In genomic region chr4:39522068-39522467, GRCh38 we compare ENCODE assay signal across 21 cellular contexts. TPM values are rescaled to one million over a fixed set of nuclear protein-coding genes. Genes with fewer than 3 reads are reported as not detected.
DNase-seq lines count a peak whose midpoint lies in the region; ATAC-seq and TF ChIP-seq lines count a peak whose summit lies in the region.
"Had no signal": no experiment of that assay in that cellular context is flagged by ENCODE, and none has a peak within 500 bp of the region (broad histone marks: within the 10 kb centered on the region; RNA-seq: fewer than 3 reads in every experiment).

No MANE protein-coding gene starts in this region.

- peak overlapping the region; percentile 80 for H3K27ac ChIP-seq in Panc1 (ENCODE audit: low read length)
- H3K27ac ChIP-seq in endodermal cell (ENCODE audit: low read depth, low read length): no peak overlapping the region
- H3K27ac ChIP-seq in neural cell (ENCODE audit: low read length): no peak overlapping the region
- H3K27ac ChIP-seq: foreskin keratinocyte, left lung had no signal

- no peak overlapping the region for H3K4me3 Mint-ChIP-seq in endodermal cell
- H3K4me3 Mint-ChIP-seq: activated B cell treated with CpG ODN at 0.5 μM for 24 hours; GM23338; natural killer cell treated with Interleukin-12 subunit alpha and Interleukin-12 subunit beta and Interleukin-15 and Interleukin-18, amount 100 ng/mL, for 72 hours had no signal

- BruUV-seq in Panc1 (replicated peaks; lab: Mats Ljungman, UMichigan): no TSS peak

- peaks cover 22% of the 10 kb centered on the region for H3K4me1 ChIP-seq in Panc1 (ENCODE audit: control insufficient read depth, insufficient read depth, low read length)
- H3K4me1 ChIP-seq in endodermal cell (ENCODE audit: control insufficient read depth, insufficient read depth, low read length): no peaks in the 10 kb centered on the region

- H3K9ac ChIP-seq in endodermal cell (ENCODE audit: extremely low read depth, low read length, poor library complexity, severe bottlenecking) (no peak overlapping the region), neural cell (ENCODE audit: low read length) (no peak overlapping the region)

- intact Hi-C loops in Panc1 (cut with micrococcal nuclease; ENCODE audit: unreplicated experiment): no loop called here

- DNase-seq in Panc1 (ENCODE audit: low read depth, low spot score) (no peak), endodermal cell (no peak), HK-2 (ENCODE audit: unreplicated experiment) (no peak), iPS-NIHi11 (ENCODE audit: low spot score) (no peak)
- DNase-seq: activated B cell treated with CpG ODN at 0.5 μM for 24 hours; activated CD4-positive, alpha-beta T cell treated with anti-CD3 and anti-CD28 coated beads, Interleukin-2, amount 50 U/mL, for 4 hours; activated CD8-positive, alpha-beta memory T cell treated with anti-CD3 and anti-CD28 coated beads, Interleukin-2, amount 50 U/mL, for 4 hours; cortex of kidney; foreskin keratinocyte; left lung; MG63; NCI-H146; NCI-H2171 treated with DMSO at 0.1 percent for 48 hours; NCI-H524 treated with DMSO at 0.1 percent for 48 hours; posterior cingulate gyrus had no signal

- in situ Hi-C loops in Panc1 (cut with HindIII; ENCODE audit: low pct_unique_long_range_greater_than_20kb, low sequenced_read_pairs): no loop called here

- H4K20me1 ChIP-seq in neural cell (ENCODE audit: insufficient read depth): no peaks in the 10 kb centered on the region

- H3K4me3 ChIP-seq in Panc1 (ENCODE audit: low read depth in 2 of 2, low read length in 2 of 2) (peak overlapping the region; percentile 92 to 96), endodermal cell (ENCODE audit: low read length) (peak overlapping the region; percentile 28), neural cell (ENCODE audit: low read length) (peak overlapping the region; percentile 6)
- H3K4me3 ChIP-seq: GM23338, left lung, MG63 had no signal

- no peak for TF ChIP-seq RAD21 in neural cell (conservative IDR thresholded peaks at IDR 0.05)

- TF ChIP-seq EP300 in neural cell (conservative IDR thresholded peaks at IDR 0.05; ENCODE audit: poor library complexity, severe bottlenecking): no peak

- H3K79me2 ChIP-seq in neural cell (replicated peaks; ENCODE audit: insufficient read depth, low read length): peaks cover 41% of the 10 kb centered on the region

- CTCF ChIA-PET in Panc1 (lab: Charles Lee): no interaction called here

- no peaks in the 10 kb centered on the region for H3F3A ChIP-seq in neural cell (ENCODE audit: insufficient read depth, low read length, poor library complexity, severe bottlenecking)

- H3K36me3 Mint-ChIP-seq in endodermal cell (ENCODE audit: low read depth): peaks cover 35% of the 10 kb centered on the region
- H3K36me3 Mint-ChIP-seq: natural killer cell treated with Interleukin-12 subunit alpha and Interleukin-12 subunit beta and Interleukin-15 and Interleukin-18, amount 100 ng/mL, for 72 hours had no signal

- ATAC-seq in Panc1 (no peak), HG03469 (IDR thresholded peaks at IDR 0.05; ENCODE audit: unreplicated experiment) (no peak), HG02885 (IDR thresholded peaks at IDR 0.05; ENCODE audit: poor library complexity, unreplicated experiment) (no peak)
- ATAC-seq: foreskin keratinocyte; GM23338; left lung; natural killer cell treated with Interleukin-12 subunit alpha and Interleukin-12 subunit beta and Interleukin-15 and Interleukin-18, amount 100 ng/mL, for 72 hours had no signal

- no peaks in the 10 kb centered on the region for H3K9me3 ChIP-seq in Panc1 (ENCODE audit: control insufficient read depth, insufficient read depth, low read depth, low read length)
- no peaks in the 10 kb centered on the region for H3K9me3 ChIP-seq in endodermal cell (ENCODE audit: control insufficient read depth, low read length)
- no peaks in the 10 kb centered on the region for H3K9me3 ChIP-seq in neural cell (ENCODE audit: low read length)
- H3K9me3 ChIP-seq: left lung, MG63 had no signal

- WGBS in endodermal cell (ENCODE audit: insufficient coverage in 1 of 2, insufficient read length in 1 of 2), 2 experiments: 93 to 100% methylated on average over 1 of the region's 2 CpGs

- H3K36me3 ChIP-seq in Panc1 (ENCODE audit: control insufficient read depth, insufficient read depth, low read length) (peaks cover 12% of the 10 kb centered on the region), endodermal cell (ENCODE audit: control insufficient read depth, insufficient read depth, low read length) (peaks cover 47% of the 10 kb centered on the region), neural cell (ENCODE audit: insufficient read depth, low read length) (no peaks in the 10 kb centered on the region)

- no peaks in the 10 kb centered on the region for H3K27me3 ChIP-seq in Panc1 (ENCODE audit: control insufficient read depth, insufficient read depth, low read length)
- H3K27me3 ChIP-seq in endodermal cell (ENCODE audit: control insufficient read depth, insufficient read depth, low read length, poor library complexity, severe bottlenecking): no peaks in the 10 kb centered on the region
- no peaks in the 10 kb centered on the region for H3K27me3 ChIP-seq in neural cell (ENCODE audit: insufficient read depth, low read depth, low read length)
- H3K27me3 ChIP-seq: foreskin keratinocyte, left lung, MG63 had no signal

- POLR2A ChIA-PET in Panc1 (lab: Charles Lee): no interaction called here

- H3K9me2 ChIP-seq in neural cell (ENCODE audit: insufficient read depth, low read length): no peaks in the 10 kb centered on the region

- H3K4me2 ChIP-seq in neural cell (ENCODE audit: low read length): no peak overlapping the region
- H3K4me2 ChIP-seq: GM23338 had no signal

- H3K27me3 Mint-ChIP-seq in endodermal cell (ENCODE audit: insufficient read depth): no peaks in the 10 kb centered on the region
- H3K27me3 Mint-ChIP-seq: activated B cell treated with CpG ODN at 0.5 μM for 24 hours; IgD-negative memory B cell; natural killer cell treated with Interleukin-12 subunit alpha and Interleukin-12 subunit beta and Interleukin-15 and Interleukin-18, amount 100 ng/mL, for 72 hours had no signal

- H3K4me1 Mint-ChIP-seq in endodermal cell: peaks cover 9% of the 10 kb centered on the region

- H2AFZ ChIP-seq in neural cell (ENCODE audit: low read depth, low read length): no peak overlapping the region
- H2AFZ ChIP-seq: GM23338 had no signal

- peak overlapping the region; percentile 21 for H3K27ac Mint-ChIP-seq in endodermal cell
- H3K27ac Mint-ChIP-seq: activated B cell treated with CpG ODN at 0.5 μM for 24 hours; GM23338; IgD-negative memory B cell; natural killer cell treated with Interleukin-12 subunit alpha and Interleukin-12 subunit beta and Interleukin-15 and Interleukin-18, amount 100 ng/mL, for 72 hours had no signal

- TF ChIP-seq CTCF in Panc1 (IDR thresholded peaks at IDR 0.05): no peak
- no peak for TF ChIP-seq CTCF in endodermal cell (conservative IDR thresholded peaks at IDR 0.05)
- no peak for TF ChIP-seq CTCF in neural cell (IDR thresholded peaks at IDR 0.05; ENCODE audit: poor library complexity, severe bottlenecking)

- H3K9me3 Mint-ChIP-seq in endodermal cell: no peaks in the 10 kb centered on the region
- H3K9me3 Mint-ChIP-seq: activated B cell treated with CpG ODN at 0.5 μM for 24 hours; GM23338; IgD-negative memory B cell; natural killer cell treated with Interleukin-12 subunit alpha and Interleukin-12 subunit beta and Interleukin-15 and Interleukin-18, amount 100 ng/mL, for 72 hours had no signal

TF ChIP-seq in neural cell, 6 proteins besides CTCF, POLR2A, EP300 and RAD21:
- no peak for TF ChIP-seq MXI1 (conservative IDR thresholded peaks at IDR 0.05; ENCODE audit: poor library complexity, severe bottlenecking)
TF ChIP-seq in neural cell: peak in this region for 0.

RNA-seq across cellular contexts. Expression of gene UGDH, which starts 5.2 kb away (rescaled TPM):
- total RNA-seq in Panc1 (2021; ENCODE audit: unreplicated experiment) (373 TPM), endodermal cell (100 to 1,000 TPM; 137 to 141 TPM)
- 349 TPM for polyA plus RNA-seq in Panc1 (2012; ENCODE audit: insufficient read length)
- 41.5 TPM for polyA plus RNA-seq in endodermal cell (2013, experiment 1 of 2)
- polyA plus RNA-seq in endodermal cell (2013, experiment 2 of 2): 44.9 TPM
- 13.4 and 21.1 TPM in 2 replicates for polyA plus RNA-seq in neural cell
- polyA minus RNA-seq in neural cell: 27.8 and 28.4 TPM in 2 replicates

Comparison
In these comparisons a context has a peak if more than half of its experiments do, and no peak if none do; other contexts are left out.
1. H3K4me3 ChIP-seq: peak in every context shown above with its lines; median percentile 94 in Panc1; 28 in endodermal cell; 6 in neural cell.